17 cellular contexts compared by ENCODE assay signal in the genomic region with DNA sequence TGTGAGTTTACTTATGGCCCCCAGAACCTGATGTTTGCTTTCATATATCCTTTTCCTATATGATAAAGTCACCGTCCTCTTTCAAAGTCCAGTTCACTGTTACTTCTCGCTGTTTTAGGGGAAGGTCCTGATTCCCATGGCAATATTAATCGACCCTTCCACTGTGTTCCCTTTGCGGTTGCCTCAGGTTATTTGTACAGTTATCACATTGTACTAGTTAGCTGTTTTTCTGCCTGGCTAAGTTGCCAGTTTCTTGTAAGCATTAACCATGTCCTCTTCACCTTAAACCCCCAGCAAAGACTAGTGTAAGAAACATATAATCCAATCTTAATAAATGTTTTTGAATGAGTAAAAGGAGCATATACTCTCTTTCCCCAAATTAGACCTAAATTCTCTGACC.
"Had no signal": no experiment of that assay in that cellular context is flagged by ENCODE, and none has a peak within 500 bp of the region (broad histone marks: within the 10 kb centered on the region; RNA-seq: fewer than 3 reads in every experiment).

No MANE protein-coding gene starts in this region.

- H3K27ac ChIP-seq: dorsolateral prefrontal cortex, left lung, neutrophil, pancreas, right lobe of liver, thoracic aorta, tibial nerve, upper lobe of left lung had no signal

- ATAC-seq: left lung; mucosa of descending colon; natural killer cell treated with Interleukin-12 subunit alpha and Interleukin-12 subunit beta and Interleukin-15 and Interleukin-18, amount 100 ng/mL, for 72 hours; pancreas; right lobe of liver; stimulated activated naive B cell treated with anti-CD40 and anti-IgM and Interleukin-4, amounts not matched to agents 10 μg/mL and 1 μg/mL and 100 μg/mL, for 72 hours had no signal

- H3K9me3 ChIP-seq: left lung, mucosa of descending colon, neutrophil, pancreas, right lobe of liver, thoracic aorta, tibial nerve, upper lobe of left lung had no signal

- H3K4me3 ChIP-seq: dorsolateral prefrontal cortex, left lung, mucosa of descending colon, pancreas, right lobe of liver, thoracic aorta, tibial nerve, upper lobe of left lung had no signal

- H3K27me3 ChIP-seq: dorsolateral prefrontal cortex, left lung, neutrophil, pancreas, right lobe of liver, tibial nerve, upper lobe of left lung had no signal

- H3K36me3 ChIP-seq: left lung, neutrophil, pancreas, right lobe of liver, thoracic aorta, tibial nerve, upper lobe of left lung had no signal

- H3K4me1 ChIP-seq: left lung, pancreas, right lobe of liver, tibial nerve, upper lobe of left lung had no signal

- DNase-seq: dorsolateral prefrontal cortex; effector CD4-positive, alpha-beta T cell; left lung; mesenchymal stem cell; mucosa of descending colon; naive B cell; pancreas; right lobe of liver; small intestine; stimulated activated CD4-positive, alpha-beta T cell treated with anti-CD3 and anti-CD28 coated beads, Interleukin-15, amount 100 ng/mL, for 24 hours; stimulated activated CD4-positive, alpha-beta T cell treated with anti-CD3 and anti-CD28 coated beads, Interleukin-2, amount 100 ng/mL, for 48 hours; stimulated activated naive B cell treated with anti-CD40 and anti-IgM and Interleukin-4, amounts not matched to agents 10 μg/mL and 1 μg/mL and 100 μg/mL, for 72 hours; upper lobe of left lung had no signal
